8 cellular contexts compared by ENCODE assay signal in genomic region chr13:48531416-48532145, GRCh38. TPM values are rescaled to one million over a fixed set of nuclear protein-coding genes. Genes with fewer than 3 reads are reported as not detected.
DNase-seq lines count a peak whose midpoint lies in the region; ATAC-seq and TF ChIP-seq lines count a peak whose summit lies in the region.

No MANE protein-coding gene starts in this region.

- H3K9me3 ChIP-seq in fibroblast of lung (ENCODE audit: control insufficient read depth, insufficient read depth, low read depth, low read length) (no peaks in the 10 kb centered on the region), parathyroid adenoma (ENCODE audit: control insufficient read depth, low read length) (no peaks in the 10 kb centered on the region)

- intact Hi-C loops in Right ventricle myocardium superior (cut with DNase I), result no loop called here
- intact Hi-C loops in Right ventricle myocardium inferior (cut with DNase I), result loop anchor here (1.0 to 5.0 kb wide), 3 partner anchors 11 to 119 kb away; partner anchors contain the start of gene LPAR6

- H4K20me1 ChIP-seq in fibroblast of lung (ENCODE audit: control insufficient read depth, extremely low read depth, insufficient read depth, low read length), result no peaks in the 10 kb centered on the region

- H3K4me1 ChIP-seq in fibroblast of lung (ENCODE audit: control insufficient read depth, extremely low read depth, insufficient read depth, low read length) (no peaks in the 10 kb centered on the region), parathyroid adenoma (peaks cover 5% of the 10 kb centered on the region)

- peak overlapping the region; percentile 96 for H3K4me2 ChIP-seq in fibroblast of lung (ENCODE audit: extremely low read depth, insufficient read depth, low read length)
- H3K4me2 ChIP-seq in parathyroid adenoma (ENCODE audit: low read length), result peak overlapping the region; percentile 62

- peak overlapping the region; percentile 92 for H3K9ac ChIP-seq in fibroblast of lung (ENCODE audit: insufficient read depth, low read length)
- H3K9ac ChIP-seq in parathyroid adenoma, result no peak overlapping the region

- no peak for TF ChIP-seq CTCF in WI38 (IDR thresholded peaks at IDR 0.05; ENCODE audit: low read depth, low read length)
- TF ChIP-seq CTCF in fibroblast of lung (conservative IDR thresholded peaks at IDR 0.05 in 1 of 2, IDR thresholded peaks at IDR 0.05 in 1 of 2; ENCODE audit: low read depth in 1 of 2, low read length in 2 of 2), result no peak
- TF ChIP-seq CTCF in parathyroid adenoma (IDR thresholded peaks at IDR 0.05), result no peak

- peak; percentile 2 for ATAC-seq in Right ventricle myocardium superior (ENCODE audit: poor library complexity)
- ATAC-seq in Right ventricle myocardium inferior, result no peak
- no peak for ATAC-seq in HG03039 (IDR thresholded peaks at IDR 0.05; ENCODE audit: unreplicated experiment)

- H3K4me3 ChIP-seq in WI38 (ENCODE audit: low read depth, low read length), result peak overlapping the region; percentile 89
- H3K4me3 ChIP-seq in fibroblast of lung (replicated peaks in 1 of 4; ENCODE audit: control extremely low read depth in 1 of 4, insufficient read depth in 1 of 4, low read depth in 3 of 4, low read length in 4 of 4), result peak overlapping the region; percentile 74 to 90 (median 80)
- peak overlapping the region; percentile 77 for H3K4me3 ChIP-seq in parathyroid adenoma (ENCODE audit: low read depth, low read length)

- H3K27ac ChIP-seq in fibroblast of lung (ENCODE audit: insufficient read depth, low read length) (peak overlapping the region; percentile 93), parathyroid adenoma (peak overlapping the region; percentile 82)

- H2AFZ ChIP-seq in fibroblast of lung (ENCODE audit: low read length) (peak overlapping the region; percentile 74), parathyroid adenoma (peak overlapping the region; percentile 98)

- H3K79me2 ChIP-seq in fibroblast of lung (ENCODE audit: control insufficient read depth, insufficient read depth, low read length) (no peaks in the 10 kb centered on the region), parathyroid adenoma (no peaks in the 10 kb centered on the region)

- H3K27me3 ChIP-seq in fibroblast of lung (ENCODE audit: control insufficient read depth, insufficient read depth, low read length) (no peaks in the 10 kb centered on the region), parathyroid adenoma (ENCODE audit: control insufficient read depth, insufficient read depth, low read length) (no peaks in the 10 kb centered on the region)

- DNase-seq in Right ventricle myocardium superior (no peak), Right ventricle myocardium inferior (ENCODE audit: missing footprints) (no peak), fibroblast of lung (ENCODE audit: low read depth in 2 of 2) (no peak), medulla oblongata (ENCODE audit: extremely low spot score) (no peak), iPS-NIHi11 (ENCODE audit: low spot score) (no peak)

- H3K36me3 ChIP-seq in fibroblast of lung (ENCODE audit: control insufficient read depth, insufficient read depth, low read length) (no peaks in the 10 kb centered on the region), parathyroid adenoma (ENCODE audit: control insufficient read depth, insufficient read depth, low read length) (no peaks in the 10 kb centered on the region)

RNA-seq across cellular contexts. Expression of gene RCBTB2, which starts 1.3 kb away (rescaled TPM):
- total RNA-seq in Right ventricle myocardium superior (16.6 TPM), Right ventricle myocardium inferior (16.4 TPM), fibroblast of lung (6.9 and 8.4 TPM in 2 replicates)
- 6.0 and 9.6 TPM in 2 replicates for polyA plus RNA-seq in fibroblast of lung
- polyA plus RNA-seq in fibroblast of lung (2012), result 4.7 and 6.0 TPM in 2 replicates
- 1.7 and 2.4 TPM in 2 replicates for polyA minus RNA-seq in fibroblast of lung (ENCODE audit: low replicate concordance)
